27 cellular contexts compared by ENCODE assay signal in the genomic region with DNA sequence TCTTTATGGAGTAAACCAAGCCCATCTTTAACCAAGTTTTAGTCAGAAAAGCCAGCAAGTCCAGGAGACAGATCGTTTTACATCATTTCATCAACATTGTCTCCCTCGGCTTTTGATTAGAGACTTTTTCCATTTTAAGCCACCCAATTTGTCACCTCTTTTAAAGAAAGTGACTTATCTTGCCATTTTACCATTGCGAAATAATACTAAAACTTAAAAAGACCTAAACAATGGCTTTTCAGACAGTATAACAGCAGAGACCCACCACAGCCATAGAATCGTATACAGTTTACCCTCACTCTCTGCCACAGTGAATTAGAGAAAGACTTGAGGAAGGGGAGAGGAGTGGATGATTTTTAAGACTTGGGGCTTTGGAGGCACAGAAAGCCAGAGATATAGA.
"Had no signal": no experiment of that assay in that cellular context is flagged by ENCODE, and none has a peak within 500 bp of the region (broad histone marks: within the 10 kb centered on the region; RNA-seq: fewer than 3 reads in every experiment).

No MANE protein-coding gene starts in this region.

- H3K4me3 ChIP-seq: coronary artery, gastrocnemius medialis, hepatocyte, lung, mucosa of descending colon, ovary, psoas muscle, skin epidermis, spleen, transverse colon, upper lobe of right lung, uterus had no signal

- H2AFZ ChIP-seq: hepatocyte had no signal

- H3K4me2 ChIP-seq: hepatocyte had no signal

- H3K9me3 Mint-ChIP-seq: effector memory CD8-positive, alpha-beta T cell; memory B cell; mesothelial cell of epicardium; natural killer cell treated with Interleukin-12 subunit alpha and Interleukin-12 subunit beta and Interleukin-15 and Interleukin-18, amount 100 ng/mL, for 72 hours; stimulated activated naive B cell treated with anti-CD40 and anti-IgM and Interleukin-4, amounts not matched to agents 10 μg/mL and 1 μg/mL and 100 μg/mL, for 72 hours; stimulated activated naive CD8-positive, alpha-beta T cell treated with anti-CD3 and anti-CD28 coated beads, Interleukin-15, Interleukin-2, amounts not matched to agents 100 ng/mL and 50 ng/mL, for 24 hours had no signal

- H3K27me3 ChIP-seq: gastrocnemius medialis, hepatocyte, ovary, spleen, transverse colon, upper lobe of right lung, uterus had no signal

- H3K9me3 ChIP-seq: gastrocnemius medialis, mucosa of descending colon, ovary, psoas muscle, spleen, transverse colon, upper lobe of right lung, uterus had no signal

- H3K4me1 ChIP-seq: gastrocnemius medialis, psoas muscle, spleen, transverse colon, upper lobe of right lung, uterus had no signal

- DNase-seq: dermis blood vessel endothelial cell; effector memory CD8-positive, alpha-beta T cell; gastrocnemius medialis; kidney; mucosa of descending colon; naive B cell; occipital lobe; ovary; posterior cingulate gyrus; psoas muscle; right cardiac atrium; spleen; stimulated activated CD4-positive, alpha-beta T cell treated with anti-CD3 and anti-CD28 coated beads, Interleukin-15, amount 100 ng/mL, for 24 hours; stimulated activated CD4-positive, alpha-beta T cell treated with anti-CD3 and anti-CD28 coated beads, Interleukin-2, amount 100 ng/mL, for 48 hours; stimulated activated naive B cell treated with anti-CD40 and anti-IgM and Interleukin-4, amounts not matched to agents 10 μg/mL and 1 μg/mL and 100 μg/mL, for 72 hours; transverse colon; upper lobe of right lung; uterus had no signal

- H3K27ac ChIP-seq: coronary artery, gastrocnemius medialis, hepatocyte, ovary, psoas muscle, skin epidermis, spleen, transverse colon, upper lobe of right lung, uterus had no signal

- H3K27ac Mint-ChIP-seq: effector memory CD8-positive, alpha-beta T cell; memory B cell; mesothelial cell of epicardium; naive B cell; natural killer cell treated with Interleukin-12 subunit alpha and Interleukin-12 subunit beta and Interleukin-15 and Interleukin-18, amount 100 ng/mL, for 72 hours; stimulated activated naive B cell treated with anti-CD40 and anti-IgM and Interleukin-4, amounts not matched to agents 10 μg/mL and 1 μg/mL and 100 μg/mL, for 72 hours; stimulated activated naive CD8-positive, alpha-beta T cell treated with anti-CD3 and anti-CD28 coated beads, Interleukin-15, Interleukin-2, amounts not matched to agents 100 ng/mL and 50 ng/mL, for 24 hours had no signal

- H3K36me3 Mint-ChIP-seq: memory B cell; mesothelial cell of epicardium; naive B cell; natural killer cell treated with Interleukin-12 subunit alpha and Interleukin-12 subunit beta and Interleukin-15 and Interleukin-18, amount 100 ng/mL, for 72 hours; stimulated activated naive B cell treated with anti-CD40 and anti-IgM and Interleukin-4, amounts not matched to agents 10 μg/mL and 1 μg/mL and 100 μg/mL, for 72 hours had no signal

- H3K4me1 Mint-ChIP-seq: memory B cell; mesothelial cell of epicardium; naive B cell; stimulated activated naive B cell treated with anti-CD40 and anti-IgM and Interleukin-4, amounts not matched to agents 10 μg/mL and 1 μg/mL and 100 μg/mL, for 72 hours had no signal

- H3K36me3 ChIP-seq: gastrocnemius medialis, ovary, spleen, transverse colon, upper lobe of right lung, uterus had no signal

- H3K4me3 Mint-ChIP-seq: effector memory CD8-positive, alpha-beta T cell; memory B cell; mesothelial cell of epicardium; naive B cell; natural killer cell treated with Interleukin-12 subunit alpha and Interleukin-12 subunit beta and Interleukin-15 and Interleukin-18, amount 100 ng/mL, for 72 hours; stimulated activated naive B cell treated with anti-CD40 and anti-IgM and Interleukin-4, amounts not matched to agents 10 μg/mL and 1 μg/mL and 100 μg/mL, for 72 hours; stimulated activated naive CD8-positive, alpha-beta T cell treated with anti-CD3 and anti-CD28 coated beads, Interleukin-15, Interleukin-2, amounts not matched to agents 100 ng/mL and 50 ng/mL, for 24 hours had no signal

- ATAC-seq: effector memory CD8-positive, alpha-beta T cell; gastrocnemius medialis; left lobe of liver; mucosa of descending colon; natural killer cell treated with Interleukin-12 subunit alpha and Interleukin-12 subunit beta and Interleukin-15 and Interleukin-18, amount 100 ng/mL, for 72 hours; psoas muscle; right cardiac atrium; stimulated activated naive B cell treated with anti-CD40 and anti-IgM and Interleukin-4, amounts not matched to agents 10 μg/mL and 1 μg/mL and 100 μg/mL, for 72 hours; upper lobe of right lung had no signal

- H3K27me3 Mint-ChIP-seq: stimulated activated naive CD8-positive, alpha-beta T cell treated with anti-CD3 and anti-CD28 coated beads, Interleukin-15, Interleukin-2, amounts not matched to agents 100 ng/mL and 50 ng/mL, for 24 hours had no signal
